26 cellular contexts compared by ENCODE assay signal in genomic region chr17:81156866-81157805, GRCh38. TPM values are rescaled to one million over a fixed set of nuclear protein-coding genes. Genes with fewer than 3 reads are reported as not detected.
"Had no signal": no experiment of that assay in that cellular context is flagged by ENCODE, and none has a peak within 500 bp of the region (broad histone marks: within the 10 kb centered on the region; RNA-seq: fewer than 3 reads in every experiment).

No MANE protein-coding gene starts in this region.

- H3K27me3 ChIP-seq: thyroid gland had no signal

- H3K36me3 ChIP-seq: esophagus squamous epithelium, gastrocnemius medialis, thyroid gland had no signal

- H3K4me1 ChIP-seq: gastrocnemius medialis, thyroid gland had no signal

- DNase-seq: activated CD4-positive, alpha-beta T cell treated with anti-CD3 and anti-CD28 coated beads, Interleukin-2, amount 10 ng/mL, durations not matched to agents 7 days and 5 days; activated CD4-positive, CD25-positive, alpha-beta regulatory T cell treated with anti-CD3 and anti-CD28 coated beads, Interleukin-2, amount 50 U/mL, for 72 hours; activated CD8-positive, alpha-beta memory T cell treated with anti-CD3 and anti-CD28 coated beads, Interleukin-2, amount 10 ng/mL, durations not matched to agents 7 days and 5 days; activated CD8-positive, alpha-beta T cell treated with anti-CD3 and anti-CD28 coated beads for 36 hours; activated gamma-delta T cell; activated naive CD4-positive, alpha-beta T cell treated with anti-CD3 and anti-CD28 coated beads, Interleukin-2, amount 50 U/mL, for 16 hours; activated naive CD8-positive, alpha-beta T cell treated with anti-CD3 and anti-CD28 coated beads, Interleukin-2, amount 50 U/mL, for 24 hours; anterior cingulate cortex; effector memory CD4-positive, alpha-beta T cell; esophagus squamous epithelium; gastrocnemius medialis; head of caudate nucleus; hypothalamus; stimulated activated CD4-positive, alpha-beta T cell treated with anti-CD3 and anti-CD28 coated beads, Interleukin-4, amount 100 ng/mL, for 24 hours; stimulated activated naive CD4-positive, alpha-beta T cell treated with Interleukin-2 at 50 U/mL for 16 hours; thyroid gland; WERI-Rb-1 had no signal

- H3K36me3 Mint-ChIP-seq: activated CD8-positive, alpha-beta memory T cell treated with anti-CD3 and anti-CD28 coated beads, Interleukin-2, amount 10 ng/mL, durations not matched to agents 7 days and 5 days had no signal

- H3K27ac Mint-ChIP-seq: activated CD4-positive, alpha-beta T cell treated with anti-CD3 and anti-CD28 coated beads, Interleukin-2, amount 10 ng/mL, durations not matched to agents 7 days and 5 days; activated CD8-positive, alpha-beta memory T cell treated with anti-CD3 and anti-CD28 coated beads, Interleukin-2, amount 10 ng/mL, durations not matched to agents 7 days and 5 days; activated CD8-positive, alpha-beta T cell treated with anti-CD3 and anti-CD28 coated beads for 36 hours; activated naive CD8-positive, alpha-beta T cell treated with anti-CD3 and anti-CD28 coated beads, Interleukin-2, amount 50 U/mL, for 24 hours; activated T-helper 1 cell treated with anti-CD3 and anti-CD28 coated beads, Interleukin-12 subunit alpha, Interleukin-12 subunit beta, Interleukin-2, Interleukin-4 antibody, amounts not matched to agents 30 ng/mL and 10 ng/mL and 1 ng/mL, durations not matched to agents 14 hours and 24 hours and 36 hours; brain; nephron had no signal

- H3K4me1 Mint-ChIP-seq: activated CD4-positive, alpha-beta T cell treated with anti-CD3 and anti-CD28 coated beads, Interleukin-2, amount 10 ng/mL, durations not matched to agents 7 days and 5 days; activated CD8-positive, alpha-beta memory T cell treated with anti-CD3 and anti-CD28 coated beads, Interleukin-2, amount 10 ng/mL, durations not matched to agents 7 days and 5 days; brain; nephron had no signal

- ATAC-seq: activated CD8-positive, alpha-beta memory T cell treated with anti-CD3 and anti-CD28 coated beads, Interleukin-2, amount 10 ng/mL, durations not matched to agents 7 days and 5 days; activated CD8-positive, alpha-beta T cell treated with anti-CD3 and anti-CD28 coated beads for 36 hours; activated naive CD8-positive, alpha-beta T cell treated with anti-CD3 and anti-CD28 coated beads, Interleukin-2, amount 50 U/mL, for 24 hours; gastrocnemius medialis had no signal

- H3K27ac ChIP-seq: esophagus squamous epithelium, gastrocnemius medialis, thyroid gland, WERI-Rb-1 had no signal

- H3K4me3 Mint-ChIP-seq: activated CD4-positive, alpha-beta T cell treated with anti-CD3 and anti-CD28 coated beads, Interleukin-2, amount 10 ng/mL, durations not matched to agents 7 days and 5 days; activated CD8-positive, alpha-beta memory T cell treated with anti-CD3 and anti-CD28 coated beads, Interleukin-2, amount 10 ng/mL, durations not matched to agents 7 days and 5 days; activated CD8-positive, alpha-beta T cell treated with anti-CD3 and anti-CD28 coated beads for 36 hours; activated naive CD8-positive, alpha-beta T cell treated with anti-CD3 and anti-CD28 coated beads, Interleukin-2, amount 50 U/mL, for 24 hours; activated T-helper 1 cell treated with anti-CD3 and anti-CD28 coated beads, Interleukin-12 subunit alpha, Interleukin-12 subunit beta, Interleukin-2, Interleukin-4 antibody, amounts not matched to agents 30 ng/mL and 10 ng/mL and 1 ng/mL, durations not matched to agents 14 hours and 24 hours and 36 hours; brain; nephron had no signal

- H3K27me3 Mint-ChIP-seq: activated CD4-positive, alpha-beta T cell treated with anti-CD3 and anti-CD28 coated beads, Interleukin-2, amount 10 ng/mL, durations not matched to agents 7 days and 5 days had no signal

- H3K4me3 ChIP-seq: esophagus squamous epithelium, gastrocnemius medialis, thyroid gland had no signal

- H3K9me3 ChIP-seq: esophagus squamous epithelium, gastrocnemius medialis, thyroid gland had no signal

RNA-seq across cellular contexts. Expression of gene PVALEF, which starts 8.2 kb away (rescaled TPM):
- total RNA-seq: activated CD4-positive, alpha-beta T cell treated with anti-CD3 and anti-CD28 coated beads, Interleukin-2, amount 10 ng/mL, durations not matched to agents 7 days and 5 days; activated CD8-positive, alpha-beta memory T cell treated with anti-CD3 and anti-CD28 coated beads, Interleukin-2, amount 10 ng/mL, durations not matched to agents 7 days and 5 days; activated CD8-positive, alpha-beta T cell treated with anti-CD3 and anti-CD28 coated beads for 36 hours; activated T-helper 1 cell treated with anti-CD3 and anti-CD28 coated beads, Interleukin-12 subunit alpha, Interleukin-12 subunit beta, Interleukin-2, Interleukin-4 antibody, amounts not matched to agents 30 ng/mL and 10 ng/mL and 1 ng/mL, durations not matched to agents 14 hours and 24 hours and 36 hours; cardiac septum; chondrocyte; esophagus squamous epithelium; gastrocnemius medialis; liver; omental fat pad; renal cortical epithelial cell; thyroid gland; ureter had no signal
- polyA plus RNA-seq: liver had no signal
